Comparison of ENCODE assay signal across 1 cellular context in the genomic region with DNA sequence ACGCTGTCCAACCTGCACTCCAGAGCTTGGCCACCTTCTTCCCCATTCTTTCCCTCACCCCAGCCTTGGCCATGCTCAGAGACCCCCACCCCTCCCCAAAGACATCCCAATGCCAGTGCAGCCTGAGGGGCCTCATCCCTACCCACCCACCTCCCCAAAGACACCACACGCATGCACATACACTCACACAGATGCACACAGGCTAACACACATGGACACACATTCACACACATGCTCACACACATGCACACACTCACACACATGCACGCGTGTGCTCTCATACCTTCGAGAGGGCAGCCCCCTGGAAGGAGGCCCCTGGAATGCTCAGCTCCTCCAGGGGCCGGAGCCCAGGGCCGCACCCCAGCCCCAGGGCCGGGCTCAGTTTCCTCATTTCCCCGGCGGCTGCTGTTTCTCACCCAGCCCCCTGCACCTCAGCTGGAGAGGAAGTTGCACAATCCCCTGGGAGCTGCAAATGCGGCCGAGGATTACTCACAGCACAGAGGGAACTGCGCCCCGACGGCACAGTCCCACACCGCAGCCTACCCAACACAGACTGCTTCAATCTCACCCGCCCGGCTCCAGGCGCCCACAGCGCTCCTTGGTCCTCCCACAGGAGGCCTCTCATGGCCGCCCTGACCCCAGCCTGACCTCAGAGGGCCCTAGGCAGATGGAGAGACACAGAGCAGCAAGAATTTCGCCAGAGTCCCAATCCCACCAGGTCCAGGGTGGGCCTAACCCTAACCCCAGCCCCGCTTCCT.
TF ChIP-seq lines count a peak whose summit lies in the region.

No MANE protein-coding gene starts in this region.

TF ChIP-seq in A549, 52 proteins besides CTCF, POLR2A, EP300 and RAD21:
- TF ChIP-seq ZFP36 (IDR thresholded peaks at IDR 0.05; ENCODE audit: borderline replicate concordance, partially characterized antibody) (no peak), CEBPB (IDR thresholded peaks at IDR 0.05) (peak; percentile 90 to 97), HOXB5 (CRISPR knock-in tag; IDR thresholded peaks at IDR 0.05) (no peak), FOSL2 (IDR thresholded peaks at IDR 0.05) (no peak), FOSL2 (CRISPR knock-in tag; IDR thresholded peaks at IDR 0.05) (peak; percentile 36), JUN (IDR thresholded peaks at IDR 0.05) (peak in 1 of 2 experiments; percentile 64; a peak in 1 of 5 replicates), CBX2 (IDR thresholded peaks at IDR 0.05; ENCODE audit: borderline replicate concordance, low read depth) (no peak), SMC3 (IDR thresholded peaks at IDR 0.05) (peak; percentile 22; the same call in 1 of the 3 replicates)
- TF ChIP-seq, protein P1, sequence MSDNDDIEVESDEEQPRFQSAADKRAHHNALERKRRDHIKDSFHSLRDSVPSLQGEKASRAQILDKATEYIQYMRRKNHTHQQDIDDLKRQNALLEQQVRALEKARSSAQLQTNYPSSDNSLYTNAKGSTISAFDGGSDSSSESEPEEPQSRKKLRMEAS (IDR thresholded peaks at IDR 0.05): peak; percentile 52; the same call in 1 of the 2 replicates
- TF ChIP-seq, protein P2, sequence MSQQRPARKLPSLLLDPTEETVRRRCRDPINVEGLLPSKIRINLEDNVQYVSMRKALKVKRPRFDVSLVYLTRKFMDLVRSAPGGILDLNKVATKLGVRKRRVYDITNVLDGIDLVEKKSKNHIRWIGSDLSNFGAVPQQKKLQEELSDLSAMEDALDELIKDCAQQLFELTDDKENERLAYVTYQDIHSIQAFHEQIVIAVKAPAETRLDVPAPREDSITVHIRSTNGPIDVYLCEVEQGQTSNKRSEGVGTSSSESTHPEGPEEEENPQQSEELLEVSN (IDR thresholded peaks at IDR 0.05; ENCODE audit: borderline replicate concordance, low read depth): 0 out of 2 replicates have a peak, but pooled peaks have one; percentile 25
